In the genomic region with DNA sequence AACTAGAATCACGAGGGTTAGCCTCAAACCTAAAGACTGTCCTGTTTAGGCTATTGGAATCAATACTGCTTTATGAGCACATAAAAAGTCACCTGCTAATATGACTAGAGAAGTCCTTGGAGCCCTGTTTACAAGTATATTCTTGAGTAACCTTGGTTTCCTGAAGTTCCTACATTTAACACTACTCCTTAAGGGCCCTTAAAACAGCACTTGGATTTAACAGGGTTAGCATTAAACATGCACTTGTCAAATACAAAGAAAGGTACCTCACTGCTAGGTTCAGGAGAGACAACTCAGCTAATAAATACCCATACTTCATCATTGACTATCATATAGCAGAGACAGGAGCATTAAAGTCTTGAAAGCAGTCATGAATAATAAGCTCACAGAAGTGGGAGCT, we compare ENCODE assay signal across 24 cellular contexts.
"Had no signal": no experiment of that assay in that cellular context is flagged by ENCODE, and none has a peak within 500 bp of the region (broad histone marks: within the 10 kb centered on the region; RNA-seq: fewer than 3 reads in every experiment).

No MANE protein-coding gene starts in this region.

- H3K36me3 ChIP-seq: ascending aorta had no signal

- H3K27ac ChIP-seq: ascending aorta, coronary artery, dorsolateral prefrontal cortex had no signal

- DNase-seq: activated CD4-positive, alpha-beta memory T cell treated with anti-CD3 and anti-CD28 coated beads, Interleukin-2, amount 10 ng/mL, durations not matched to agents 7 days and 5 days; activated CD4-positive, alpha-beta T cell treated with anti-CD3 and anti-CD28 coated beads for 1 hour; activated CD4-positive, alpha-beta T cell treated with anti-CD3 and anti-CD28 coated beads for 4 hours; activated CD4-positive, alpha-beta T cell treated with anti-CD3 and anti-CD28 coated beads, Interleukin-2, amount 10 ng/mL, durations not matched to agents 7 days and 5 days; activated CD4-positive, alpha-beta T cell treated with anti-CD3 and anti-CD28 coated beads, Interleukin-2, amount 50 U/mL, for 4 hours; activated CD4-positive, CD25-positive, alpha-beta regulatory T cell; activated CD8-positive, alpha-beta memory T cell treated with anti-CD3 and anti-CD28 coated beads, Interleukin-2, amount 50 U/mL, for 48 hours; activated gamma-delta T cell; activated naive CD4-positive, alpha-beta T cell; activated naive CD4-positive, alpha-beta T cell treated with anti-CD3 and anti-CD28 coated beads, Interleukin-2, amount 10 ng/mL, durations not matched to agents 7 days and 5 days; activated naive CD8-positive, alpha-beta T cell treated with anti-CD3 and anti-CD28 coated beads, Interleukin-2, amount 10 ng/mL, durations not matched to agents 7 days and 5 days; activated T-cell treated with anti-CD3 and anti-CD28 coated beads for 4 hours; activated T-cell treated with anti-CD3 and anti-CD28 coated beads, Interleukin-2, amount 50 U/mL, for 24 hours; activated T-cell treated with anti-CD3 and anti-CD28 coated beads, Interleukin-2, amount 50 U/mL, for 72 hours; dorsolateral prefrontal cortex; effector memory CD4-positive, alpha-beta T cell; endodermal cell; foreskin fibroblast; head of caudate nucleus; T-helper 2 cell had no signal

- H3K9me3 ChIP-seq: ascending aorta had no signal

- H3K4me1 ChIP-seq: ascending aorta had no signal

- ATAC-seq: activated naive CD4-positive, alpha-beta T cell treated with anti-CD3 and anti-CD28 coated beads, Interleukin-2, amount 50 U/mL, for 72 hours; activated T-cell treated with anti-CD3 and anti-CD28 coated beads, Interleukin-2, amount 50 U/mL, for 72 hours; esophagus mucosa had no signal

- H3K4me3 ChIP-seq: ascending aorta, coronary artery, dorsolateral prefrontal cortex had no signal

- H3K27me3 ChIP-seq: ascending aorta had no signal
